8 cellular contexts compared by ENCODE assay signal in genomic region chr2:65064728-65065552, GRCh38. TPM values are rescaled to one million over a fixed set of nuclear protein-coding genes. Genes with fewer than 3 reads are reported as not detected.
A peak's percentile ranks its signal among the peaks of the same experiment; 100 is the strongest.
DNase-seq lines count a peak whose midpoint lies in the region; ATAC-seq and TF ChIP-seq lines count a peak whose summit lies in the region.

No MANE protein-coding gene starts in this region.

- peaks cover 11% of the 10 kb centered on the region for H3K79me2 ChIP-seq in mesendoderm (ENCODE audit: control insufficient read depth, insufficient read depth, low read length)

- H4K5ac ChIP-seq in mesendoderm (ENCODE audit: low read length) = no peak overlapping the region

- no peaks in the 10 kb centered on the region for H3K9me3 ChIP-seq in AG04450 (ENCODE audit: control insufficient read depth, insufficient read depth, low read length)
- H3K9me3 ChIP-seq in ectodermal cell (ENCODE audit: control insufficient read depth, low read length) = no peaks in the 10 kb centered on the region

- H3K56ac ChIP-seq in mesendoderm (ENCODE audit: low read length) = no peak overlapping the region

- no peak overlapping the region for H4K8ac ChIP-seq in mesendoderm (ENCODE audit: low read depth, low read length)

- no peak overlapping the region for H3K4ac ChIP-seq in mesendoderm (ENCODE audit: low read depth, low read length)

- TF ChIP-seq CTCF in AG04450 (IDR thresholded peaks at IDR 0.05; ENCODE audit: low read depth, low read length) (peak; percentile 62), GM12874 (IDR thresholded peaks at IDR 0.05; ENCODE audit: insufficient read depth, low read depth, low read length) (peak; percentile 91)

- H2BK5ac ChIP-seq in mesendoderm (ENCODE audit: low read length) = no peak overlapping the region

- WGBS in ectodermal cell, 2 experiments = 82 to 88% methylated on average over 13 to 14 of the region's 14 CpGs
- WGBS in mesendoderm (ENCODE audit: extremely low coverage, insufficient coverage, low lambda C conversion rate) = no CpG with 5 or more reads among the region's 14 CpGs

- CTCF ChIA-PET in AG04450 (lab: Charles Lee) = interaction anchor here (0.6 to 2.4 kb wide), 15 partner anchors 9 to 509 kb away, joined by 3 to 15 read pairs (median 3); no protein-coding TSS in a partner anchor

- H3K27me3 ChIP-seq in AG04450 (ENCODE audit: control insufficient read depth, insufficient read depth, low read length) (no peaks in the 10 kb centered on the region), ectodermal cell (ENCODE audit: control insufficient read depth, insufficient read depth, low read length, poor library complexity, severe bottlenecking) (no peaks in the 10 kb centered on the region), mesendoderm (ENCODE audit: insufficient read depth, low read length, poor library complexity) (no peaks in the 10 kb centered on the region)

- H3K36me3 ChIP-seq in ectodermal cell (ENCODE audit: control insufficient read depth, insufficient read depth, low read length) (peaks cover 6% of the 10 kb centered on the region), mesendoderm (ENCODE audit: control insufficient read depth, insufficient read depth, low read length) (no peaks in the 10 kb centered on the region)

- peaks cover 14% of the 10 kb centered on the region for H3K79me1 ChIP-seq in mesendoderm (ENCODE audit: low read length)

- H3K27ac ChIP-seq in AG04450 (ENCODE audit: low read depth, low read length) = peak overlapping the region; percentile 77
- peak overlapping the region; percentile 26 for H3K27ac ChIP-seq in ectodermal cell (ENCODE audit: insufficient read depth, low read depth, low read length, poor library complexity, severe bottlenecking)
- H3K27ac ChIP-seq in mesendoderm (ENCODE audit: low read depth, low read length) = no peak overlapping the region
- peak overlapping the region; percentile 57 for H3K27ac ChIP-seq in temporal lobe (ENCODE audit: low read depth, low read length)

- H2BK120ac ChIP-seq in mesendoderm (ENCODE audit: low read depth, low read length) = no peak overlapping the region

- H3K4me1 ChIP-seq in ectodermal cell (ENCODE audit: control insufficient read depth, insufficient read depth, low read length) (peaks cover 9% of the 10 kb centered on the region), mesendoderm (ENCODE audit: control insufficient read depth, low read depth, low read length) (no peaks in the 10 kb centered on the region)

- H3K23ac ChIP-seq in mesendoderm (ENCODE audit: low read length) = no peak overlapping the region

- no peak overlapping the region for H3K18ac ChIP-seq in mesendoderm (ENCODE audit: low read length)

- POLR2A ChIA-PET in AG04450 (lab: Yijun Ruan, JAX) = interaction anchor here (0.6 to 1.9 kb wide), 9 partner anchors 9 to 509 kb away, joined by 3 to 12 read pairs (median 4); partner anchors contain the start of genes ACTR2, CEP68 and RAB1A

- H3K4me2 ChIP-seq in mesendoderm (ENCODE audit: low read length) = no peak overlapping the region

- DNase-seq in AG04450 (ENCODE audit: low read depth, low spot score) (peak; percentile 79), NAMALWA (ENCODE audit: low spot score) (peak; percentile 91), UCSD-AML1 (lab: John Stamatoyannopoulos, UW; ENCODE audit: unreplicated experiment) (peak; percentile 79), mesendoderm (peak; percentile 74)

- no peak overlapping the region for H3K9ac ChIP-seq in mesendoderm (ENCODE audit: low read length)

- H2AK5ac ChIP-seq in mesendoderm (ENCODE audit: low read length) = no peak overlapping the region

- H2BK15ac ChIP-seq in mesendoderm (replicated peaks; ENCODE audit: low read depth) = no peak overlapping the region

- ATAC-seq in HG02610 (IDR thresholded peaks at IDR 0.05; ENCODE audit: unreplicated experiment) = peak; percentile 80

- H3K4me3 ChIP-seq in AG04450 (ENCODE audit: low read depth, low read length) = no peak overlapping the region
- H3K4me3 ChIP-seq in ectodermal cell (ENCODE audit: insufficient read depth, low read depth, low read length) = no peak overlapping the region
- no peak overlapping the region for H3K4me3 ChIP-seq in mesendoderm (ENCODE audit: low read length)

RNA-seq across cellular contexts. Expression of gene CEP68, which starts 8.7 kb away (rescaled TPM):
- polyA plus RNA-seq in AG04450 (2011; rRNA removed) = 7.3 and 7.9 TPM in 2 replicates
- 8.6 and 8.9 TPM in 2 replicates for polyA minus RNA-seq in AG04450 (2011; rRNA and poly(A)+ RNA removed)
- polyA plus RNA-seq in ectodermal cell (2013, experiment 1 of 4) = 32.1 TPM
- polyA plus RNA-seq in ectodermal cell (2013, experiment 2 of 4) = 41.7 TPM
- 26.3 TPM for polyA plus RNA-seq in ectodermal cell (2013, experiment 3 of 4)
- 31.4 TPM for polyA plus RNA-seq in ectodermal cell (2013, experiment 4 of 4)
- 9.3 TPM for polyA plus RNA-seq in mesendoderm (2013, experiment 1 of 2)
- 9.4 TPM for polyA plus RNA-seq in mesendoderm (2013, experiment 2 of 2)
- 48.2 TPM for total RNA-seq in temporal lobe
